2 cellular contexts compared by ENCODE assay signal in genomic region chr15:68552344-68552743, GRCh38.
TF ChIP-seq lines count a peak whose summit lies in the region.

No MANE protein-coding gene starts in this region.

TF ChIP-seq in IMR-90, 13 proteins besides CTCF, POLR2A, EP300 and RAD21:
- TF ChIP-seq MAZ (IDR thresholded peaks at IDR 0.05; ENCODE audit: borderline replicate concordance, low read depth, low read length) (no peak), RCOR1 (IDR thresholded peaks at IDR 0.05; ENCODE audit: insufficient replicate concordance, low read length) (no peak), FOS (IDR thresholded peaks at IDR 0.05; ENCODE audit: low read depth, low read length) (no peak), BHLHE40 (IDR thresholded peaks at IDR 0.05; ENCODE audit: low read depth, low read length) (no peak), CEBPB (IDR thresholded peaks at IDR 0.05; ENCODE audit: low read depth, low read length) (no peak), MXI1 (IDR thresholded peaks at IDR 0.05; ENCODE audit: borderline replicate concordance, low read depth, low read length) (no peak), MAFK (IDR thresholded peaks at IDR 0.05; ENCODE audit: low read depth, low read length) (no peak), USF2 (IDR thresholded peaks at IDR 0.05; ENCODE audit: low read depth, low read length) (no peak), RFX5 (IDR thresholded peaks at IDR 0.05; ENCODE audit: low read depth, low read length) (no peak)

TF ChIP-seq in HepG2, 621 proteins besides CTCF, POLR2A, EP300 and RAD21:
- no peak for TF ChIP-seq ZFP41 (CRISPR knock-in tag; IDR thresholded peaks at IDR 0.05; ENCODE audit: borderline replicate concordance)
- no peak for TF ChIP-seq ZNF17 (CRISPR knock-in tag; IDR thresholded peaks at IDR 0.05)
- no peak for TF ChIP-seq ZNF333 (CRISPR knock-in tag; IDR thresholded peaks at IDR 0.05; ENCODE audit: borderline replicate concordance)
- TF ChIP-seq ZNF839 (CRISPR knock-in tag; IDR thresholded peaks at IDR 0.05; ENCODE audit: borderline replicate concordance): no peak
- TF ChIP-seq FOXM1 (CRISPR knock-in tag; IDR thresholded peaks at IDR 0.05): no peak
- no peak for TF ChIP-seq GABPB1 (CRISPR knock-in tag; IDR thresholded peaks at IDR 0.05)
- TF ChIP-seq GTF2F1 (IDR thresholded peaks at IDR 0.05; ENCODE audit: low read length): no peak
- TF ChIP-seq HNRNPH1 (optimal IDR thresholded peaks at IDR 0.05; ENCODE audit: low read depth, low read length): no peak
- no peak for TF ChIP-seq CBX2 (IDR thresholded peaks at IDR 0.05; ENCODE audit: low read depth, low read length)
- TF ChIP-seq CBX2 (CRISPR knock-in tag; IDR thresholded peaks at IDR 0.05; ENCODE audit: low read depth): no peak
